Comparison of ENCODE assay signal across 1 cellular context in genomic region chr12:113500662-113501435, GRCh38.
TF ChIP-seq lines count a peak whose summit lies in the region.

No MANE protein-coding gene starts in this region.

TF ChIP-seq in GM12878, 131 proteins besides CTCF, POLR2A, EP300 and RAD21:
- TF ChIP-seq POU2F2 (IDR thresholded peaks at IDR 0.05; ENCODE audit: borderline replicate concordance, low read depth, low read length) (0 out of 3 replicates have a peak, but pooled peaks have one; percentile 19), CREM (IDR thresholded peaks at IDR 0.05; ENCODE audit: low read depth) (no peak)
TF ChIP-seq in GM12878: peak in this region for 1.
